Comparison of ENCODE assay signal across 16 cellular contexts in genomic region chr14:101880016-101880297, GRCh38.
DNase-seq lines count a peak whose midpoint lies in the region; ATAC-seq, FAIRE-seq and TF ChIP-seq lines count a peak whose summit lies in the region.
"Had no signal": no experiment of that assay in that cellular context is flagged by ENCODE, and none has a peak within 500 bp of the region (broad histone marks: within the 10 kb centered on the region; RNA-seq: fewer than 3 reads in every experiment).

No MANE protein-coding gene starts in this region.

- H3K36me3 ChIP-seq in left ventricle myocardium inferior (peaks cover 29% of the 10 kb centered on the region), body of pancreas (replicated peaks in 1 of 2; ENCODE audit: insufficient read depth in 1 of 2, low read depth in 2 of 2) (peaks cover 0 to 5% of the 10 kb centered on the region in 2 donors), tibial artery (peaks cover 15 to 54% (median 38%) of the 10 kb centered on the region in 3 donors)

- H3K27me3 ChIP-seq in left ventricle myocardium inferior (ENCODE audit: low read depth), result no peaks in the 10 kb centered on the region
- H3K27me3 ChIP-seq in body of pancreas, result no peaks in the 10 kb centered on the region
- H3K27me3 ChIP-seq in tibial artery, result no peaks in the 10 kb centered on the region
- H3K27me3 ChIP-seq: right atrium auricular region had no signal

- H3K9me3 ChIP-seq in left ventricle myocardium inferior (replicated peaks) (no peaks in the 10 kb centered on the region), body of pancreas (no peaks in the 10 kb centered on the region), tibial artery (no peaks in the 10 kb centered on the region)
- H3K9me3 ChIP-seq: right atrium auricular region had no signal

- H3K9me3 Mint-ChIP-seq in IgD-negative memory B cell, result no peaks in the 10 kb centered on the region
- H3K9me3 Mint-ChIP-seq in stimulated activated naive B cell treated with anti-CD40 and anti-IgM and Interleukin-4, amounts not matched to agents 10 μg/mL and 1 μg/mL and 100 μg/mL, for 72 hours, result no peaks in the 10 kb centered on the region
- H3K9me3 Mint-ChIP-seq: WTC11 had no signal

- H3K27me3 Mint-ChIP-seq in IgD-negative memory B cell, result no peaks in the 10 kb centered on the region
- H3K27me3 Mint-ChIP-seq in stimulated activated naive B cell treated with anti-CD40 and anti-IgM and Interleukin-4, amounts not matched to agents 10 μg/mL and 1 μg/mL and 100 μg/mL, for 72 hours, result no peaks in the 10 kb centered on the region

- WGBS in body of pancreas, 2 donors, result 94 to 100% methylated on average over 3 to 5 of the region's 5 CpGs

- no peak overlapping the region for H3K4me3 Mint-ChIP-seq in IgD-negative memory B cell
- H3K4me3 Mint-ChIP-seq in stimulated activated naive B cell treated with anti-CD40 and anti-IgM and Interleukin-4, amounts not matched to agents 10 μg/mL and 1 μg/mL and 100 μg/mL, for 72 hours, result no peak overlapping the region
- H3K4me3 Mint-ChIP-seq: WTC11 had no signal

- no peak overlapping the region for H3K4me3 ChIP-seq in left ventricle myocardium inferior
- no peak overlapping the region for H3K4me3 ChIP-seq in body of pancreas
- H3K4me3 ChIP-seq in tibial artery, result no peak overlapping the region
- H3K4me3 ChIP-seq: right atrium auricular region had no signal

- peaks cover 9% of the 10 kb centered on the region for H3K36me3 Mint-ChIP-seq in IgD-negative memory B cell
- peaks cover 26 to 44% of the 10 kb centered on the region in 2 donors for H3K36me3 Mint-ChIP-seq in stimulated activated naive B cell treated with anti-CD40 and anti-IgM and Interleukin-4, amounts not matched to agents 10 μg/mL and 1 μg/mL and 100 μg/mL, for 72 hours

- FAIRE-seq in frontal cortex (lab: Jason Lieb, UNC), result no peak

- H3K4me1 Mint-ChIP-seq in IgD-negative memory B cell, result peaks cover 24 to 45% (median 38%) of the 10 kb centered on the region in 3 donors
- H3K4me1 Mint-ChIP-seq in stimulated activated naive B cell treated with anti-CD40 and anti-IgM and Interleukin-4, amounts not matched to agents 10 μg/mL and 1 μg/mL and 100 μg/mL, for 72 hours, result peaks cover 39 to 57% of the 10 kb centered on the region in 2 donors

- DNase-seq in left ventricle myocardium inferior (no peak), Right ventricle myocardium inferior (ENCODE audit: missing footprints) (no peak), body of pancreas (no peak), frontal cortex (ENCODE audit: low spot score in 2 of 2) (no peak), NCI-H748 (lab: John Stamatoyannopoulos, UW; ENCODE audit: unreplicated experiment) (no peak), tibial artery (no peak)
- DNase-seq in stimulated activated naive B cell treated with anti-CD40 and anti-IgM and Interleukin-4, amounts not matched to agents 10 μg/mL and 1 μg/mL and 100 μg/mL, for 72 hours, result no peak
- DNase-seq: erythroblast; NCI-H187; NCI-H345; stimulated activated CD4-positive, alpha-beta T cell treated with anti-CD3 and anti-CD28 coated beads, Interleukin-2, amount 100 ng/mL, for 24 hours; SW 1271; trophoblast cell had no signal

- H3K27ac ChIP-seq in left ventricle myocardium inferior (replicated peaks), result peak overlapping the region; percentile 87
- peak overlapping the region in 3 of 4 donors; percentile 80 to 84 (median 83) for H3K27ac ChIP-seq in body of pancreas
- H3K27ac ChIP-seq in tibial artery, result no peak overlapping the region

- intact Hi-C loops in left ventricle myocardium inferior (cut with micrococcal nuclease) (no loop called here), Right ventricle myocardium inferior (cut with DNase I) (no loop called here), body of pancreas (cut with DNase I) (no loop called here), tibial artery (cut with DNase I; ENCODE audit: low total_unique reads) (no loop called here)

- no peak for ATAC-seq in Right ventricle myocardium inferior
- ATAC-seq in body of pancreas, result no peak
- no peak for ATAC-seq in stimulated activated naive B cell treated with anti-CD40 and anti-IgM and Interleukin-4, amounts not matched to agents 10 μg/mL and 1 μg/mL and 100 μg/mL, for 72 hours (replicated peaks)
- ATAC-seq: WTC11 had no signal

- no peak for TF ChIP-seq POLR2A in body of pancreas (IDR thresholded peaks at IDR 0.05)

- peak overlapping the region; percentile 6 to 72 (median 39) for H3K27ac Mint-ChIP-seq in IgD-negative memory B cell
- peak overlapping the region; percentile 20 for H3K27ac Mint-ChIP-seq in stimulated activated naive B cell treated with anti-CD40 and anti-IgM and Interleukin-4, amounts not matched to agents 10 μg/mL and 1 μg/mL and 100 μg/mL, for 72 hours
- H3K27ac Mint-ChIP-seq: WTC11 had no signal

- no peak for TF ChIP-seq CTCF in left ventricle myocardium inferior (IDR thresholded peaks at IDR 0.05; ENCODE audit: borderline replicate concordance)
- no peak for TF ChIP-seq CTCF in body of pancreas (IDR thresholded peaks at IDR 0.05)
- TF ChIP-seq CTCF in tibial artery (IDR thresholded peaks at IDR 0.05), result no peak

- H3K4me1 ChIP-seq in left ventricle myocardium inferior, result peaks cover 58% of the 10 kb centered on the region
- peaks cover 56% of the 10 kb centered on the region for H3K4me1 ChIP-seq in body of pancreas
- H3K4me1 ChIP-seq in tibial artery, result peaks cover 0 to 7% (median 1%) of the 10 kb centered on the region in 4 donors

Comparison
In these comparisons a context has a peak if more than half of its experiments do, and no peak if none do; other contexts are left out.
1. H3K27ac ChIP-seq: peak in left ventricle myocardium inferior (single experiment) and body of pancreas (3 of 4); none in tibial artery (0 of 2).